In the genomic region with DNA sequence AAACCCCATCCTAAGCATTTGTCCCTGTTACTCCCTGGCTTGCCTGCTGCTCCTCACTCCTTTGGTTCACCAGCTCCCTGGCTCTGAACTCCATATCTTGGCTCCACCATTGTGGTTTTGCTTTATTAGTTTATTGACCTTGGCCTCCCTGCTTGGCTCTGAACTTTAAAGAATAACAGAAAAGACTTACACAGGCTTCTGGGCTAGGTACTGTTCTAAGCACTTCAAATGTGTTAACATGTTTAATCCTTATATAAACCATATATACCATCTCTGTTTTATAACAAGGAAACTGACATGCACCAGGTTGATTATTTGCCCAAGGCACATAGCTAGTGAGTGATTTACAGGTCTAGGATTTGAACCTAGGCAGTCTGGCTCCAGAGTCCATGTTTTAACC, we compare ENCODE assay signal across 21 cellular contexts.
DNase-seq lines count a peak whose midpoint lies in the region; ATAC-seq and TF ChIP-seq lines count a peak whose summit lies in the region.
"Had no signal": no experiment of that assay in that cellular context is flagged by ENCODE, and none has a peak within 500 bp of the region (broad histone marks: within the 10 kb centered on the region; RNA-seq: fewer than 3 reads in every experiment).

No MANE protein-coding gene starts in this region.

- no peaks in the 10 kb centered on the region for H3K9me3 Mint-ChIP-seq in progenitor cell of endocrine pancreas (ENCODE audit: low read depth)
- H3K9me3 Mint-ChIP-seq: CD8-positive, alpha-beta T cell had no signal

- ATAC-seq in left lung (no peak), GM19397 (IDR thresholded peaks at IDR 0.05; ENCODE audit: unreplicated experiment) (no peak)
- ATAC-seq: CD8-positive, alpha-beta T cell; HCT116 had no signal

- no peaks in the 10 kb centered on the region for H3K36me3 ChIP-seq in colonic mucosa
- H3K36me3 ChIP-seq in spleen = no peaks in the 10 kb centered on the region
- peaks cover 0 to 3% of the 10 kb centered on the region in 2 donors for H3K36me3 ChIP-seq in left lung
- H3K36me3 ChIP-seq: Peyer's patch had no signal

- TF ChIP-seq POLR2A in spleen (IDR thresholded peaks at IDR 0.05) = no peak

- intact Hi-C loops in colonic mucosa (cut with DNase I) = no loop called here
- intact Hi-C loops in spleen (cut with DNase I; ENCODE audit: low total_unique reads) = no loop called here
- intact Hi-C loops in left lung (cut with DNase I) = no loop called here

- H3K36me3 Mint-ChIP-seq in progenitor cell of endocrine pancreas (ENCODE audit: insufficient read depth) = no peaks in the 10 kb centered on the region
- H3K36me3 Mint-ChIP-seq: CD8-positive, alpha-beta T cell had no signal

- no peak overlapping the region for H3K27ac Mint-ChIP-seq in progenitor cell of endocrine pancreas
- H3K27ac Mint-ChIP-seq: CD8-positive, alpha-beta T cell had no signal

- no peaks in the 10 kb centered on the region for H3K4me1 ChIP-seq in colonic mucosa
- H3K4me1 ChIP-seq in spleen = no peaks in the 10 kb centered on the region
- no peaks in the 10 kb centered on the region for H3K4me1 ChIP-seq in left lung

- no peak overlapping the region for H3K4me3 Mint-ChIP-seq in progenitor cell of endocrine pancreas (ENCODE audit: low read depth)
- H3K4me3 Mint-ChIP-seq: CD8-positive, alpha-beta T cell had no signal

- no peak overlapping the region for H3K4me3 ChIP-seq in LNCaP clone FGC (ENCODE audit: low read depth, low read length)
- no peak overlapping the region for H3K4me3 ChIP-seq in colonic mucosa
- H3K4me3 ChIP-seq in spleen = no peak overlapping the region
- no peak overlapping the region for H3K4me3 ChIP-seq in left lung
- H3K4me3 ChIP-seq: Peyer's patch had no signal

- peak; percentile 67 for DNase-seq in LNCaP clone FGC (ENCODE audit: low read depth)
- peak; percentile 22 for DNase-seq in colonic mucosa
- DNase-seq in left kidney (ENCODE audit: low read depth, low spot score) = peak; percentile 14
- peak; percentile 5 for DNase-seq in spleen
- no peak for DNase-seq in left lung
- DNase-seq in activated CD4-positive, alpha-beta T cell treated with anti-CD3 and anti-CD28 coated beads, Interleukin-2, amount 50 U/mL, for 1 hour = no peak
- no peak for DNase-seq in progenitor cell of endocrine pancreas (ENCODE audit: low spot score, unreplicated experiment)
- DNase-seq: AML-193; C1 segment of cervical spinal cord; CD8-positive, alpha-beta T cell; DND-41; GOT3; KBM-7; NCI-H1105 treated with DMSO at 0.1 percent for 48 hours; NCI-H2081; NCI-H2171; NCI-H524 treated with DMSO at 0.1 percent for 48 hours; NCI-H82; Peyer's patch had no signal

- no peaks in the 10 kb centered on the region for H3K9me3 ChIP-seq in colonic mucosa
- no peaks in the 10 kb centered on the region for H3K9me3 ChIP-seq in spleen
- H3K9me3 ChIP-seq in left lung = no peaks in the 10 kb centered on the region
- H3K9me3 ChIP-seq: Peyer's patch had no signal

- H3K9ac ChIP-seq in colonic mucosa (ENCODE audit: low read depth in 2 of 2, low read length in 2 of 2) = no peak overlapping the region

- H3K27me3 ChIP-seq in colonic mucosa (no peaks in the 10 kb centered on the region), spleen (replicated peaks in 1 of 7) (no peaks in the 10 kb centered on the region), left lung (no peaks in the 10 kb centered on the region)
- H3K27me3 ChIP-seq: Peyer's patch had no signal

- H3K27ac ChIP-seq in colonic mucosa = no peak overlapping the region
- no peak overlapping the region for H3K27ac ChIP-seq in spleen
- no peak overlapping the region for H3K27ac ChIP-seq in left lung
- H3K27ac ChIP-seq: Peyer's patch had no signal

- H3K27me3 Mint-ChIP-seq in progenitor cell of endocrine pancreas = peaks cover 10% of the 10 kb centered on the region

- H3K4me1 Mint-ChIP-seq in progenitor cell of endocrine pancreas (ENCODE audit: low read depth) = no peaks in the 10 kb centered on the region

- TF ChIP-seq CTCF in LNCaP clone FGC (IDR thresholded peaks at IDR 0.05; ENCODE audit: control insufficient read depth, extremely low read depth, insufficient read depth) = no peak
- no peak for TF ChIP-seq CTCF in colonic mucosa (IDR thresholded peaks at IDR 0.05)
- no peak for TF ChIP-seq CTCF in spleen (IDR thresholded peaks at IDR 0.05 in 8 of 11, conservative IDR thresholded peaks at IDR 0.05 in 3 of 11)
- TF ChIP-seq CTCF in left lung (IDR thresholded peaks at IDR 0.05) = no peak
- no peak for TF ChIP-seq CTCF in progenitor cell of endocrine pancreas (IDR thresholded peaks at IDR 0.05; ENCODE audit: unreplicated experiment)

Comparison
In these comparisons a context has a peak if more than half of its experiments do, and no peak if none do; other contexts are left out.
1. DNase-seq: peak in LNCaP clone FGC (single experiment), colonic mucosa (single experiment), left kidney (single experiment) and spleen (single experiment); none in left lung (0 of 2), activated CD4-positive, alpha-beta T cell treated with anti-CD3 and anti-CD28 coated beads, Interleukin-2, amount 50 U/mL, for 1 hour (single experiment) and progenitor cell of endocrine pancreas (single experiment).